Comparison of ENCODE assay signal across 19 cellular contexts in genomic region chr9:87534957-87535356, GRCh38. TPM values are rescaled to one million over a fixed set of nuclear protein-coding genes. Genes with fewer than 3 reads are reported as not detected.
DNase-seq lines count a peak whose midpoint lies in the region; ATAC-seq and TF ChIP-seq lines count a peak whose summit lies in the region.
"Had no signal": no experiment of that assay in that cellular context is flagged by ENCODE, and none has a peak within 500 bp of the region (broad histone marks: within the 10 kb centered on the region; RNA-seq: fewer than 3 reads in every experiment).

No MANE protein-coding gene starts in this region.

- H3K36me3 Mint-ChIP-seq in activated T-helper 2 cell treated with anti-CD3 and anti-CD28 coated beads, Interferon-gamma antibody, Interleukin-2, Interleukin-4, amounts not matched to agents 10 μg/mL and 5 μg/mL and 100 μg/mL, durations not matched to agents 14 hours and 24 hours and 36 hours (ENCODE audit: low read depth): peaks cover 4% of the 10 kb centered on the region
- no peaks in the 10 kb centered on the region for H3K36me3 Mint-ChIP-seq in glutamatergic neuron (ENCODE audit: unreplicated experiment)
- H3K36me3 Mint-ChIP-seq: CD4-positive, alpha-beta memory T cell had no signal

- no peak for TF ChIP-seq RAD21 in SK-N-SH (IDR thresholded peaks at IDR 0.05; ENCODE audit: low read length)

- H3F3A ChIP-seq in SK-N-SH (replicated peaks; ENCODE audit: insufficient read depth): no peaks in the 10 kb centered on the region

- TF ChIP-seq EP300 in SK-N-SH (IDR thresholded peaks at IDR 0.05; ENCODE audit: borderline replicate concordance in 1 of 2, low read depth in 1 of 2, low read length in 1 of 2): peak in 1 of 2 experiments; percentile 75; a peak in 2 of 4 replicates

- ATAC-seq in SK-N-SH treated with all-trans-retinoic acid at 6 μM for 48 hours: no peak
- no peak for ATAC-seq in HG03095 (IDR thresholded peaks at IDR 0.05; ENCODE audit: unreplicated experiment)
- ATAC-seq: A549 had no signal

- H2AFZ ChIP-seq in SK-N-SH (ENCODE audit: low read depth): no peak overlapping the region

- no peaks in the 10 kb centered on the region for H3K9me3 ChIP-seq in SK-N-SH
- no peaks in the 10 kb centered on the region for H3K9me3 ChIP-seq in BE2C
- H3K9me3 ChIP-seq: A549, BLaER1, HAP-1 had no signal

- WGBS in SK-N-SH (ENCODE audit: low lambda C conversion rate): 43% methylated on average over 2 of the region's 2 CpGs

- no peak for TF ChIP-seq CTCF in SK-N-SH (IDR thresholded peaks at IDR 0.05)
- TF ChIP-seq CTCF in BE2C (IDR thresholded peaks at IDR 0.05; ENCODE audit: low read depth, low read length): no peak
- no peak for TF ChIP-seq CTCF in glutamatergic neuron (IDR thresholded peaks at IDR 0.05; ENCODE audit: partially characterized antibody, unreplicated experiment)

- H3K4me1 ChIP-seq in SK-N-SH (ENCODE audit: control insufficient read depth in 1 of 2, insufficient read depth in 2 of 2, low read depth in 1 of 2, low read length in 1 of 2): peaks cover 15 to 34% of the 10 kb centered on the region in 2 experiments; a peak in 3 of 4 replicates
- peaks cover 52% of the 10 kb centered on the region for H3K4me1 ChIP-seq in BE2C

- H3K4me3 ChIP-seq in SK-N-SH (ENCODE audit: low read depth in 2 of 2, low read length in 1 of 2) (no peak overlapping the region), BE2C (ENCODE audit: low read depth, low read length) (no peak overlapping the region)
- H3K4me3 ChIP-seq: A549, BLaER1, HAP-1 had no signal

- no peaks in the 10 kb centered on the region for H3K79me2 ChIP-seq in SK-N-SH (ENCODE audit: insufficient read depth)

- H3K4me1 Mint-ChIP-seq in activated T-helper 2 cell treated with anti-CD3 and anti-CD28 coated beads, Interferon-gamma antibody, Interleukin-2, Interleukin-4, amounts not matched to agents 10 μg/mL and 5 μg/mL and 100 μg/mL, durations not matched to agents 14 hours and 24 hours and 36 hours (ENCODE audit: low read depth): peaks cover 23% of the 10 kb centered on the region
- H3K4me1 Mint-ChIP-seq in glutamatergic neuron (ENCODE audit: low read depth, unreplicated experiment): peaks cover 70% of the 10 kb centered on the region

- no peak overlapping the region for H3K4me3 Mint-ChIP-seq in activated T-helper 2 cell treated with anti-CD3 and anti-CD28 coated beads, Interferon-gamma antibody, Interleukin-2, Interleukin-4, amounts not matched to agents 10 μg/mL and 5 μg/mL and 100 μg/mL, durations not matched to agents 14 hours and 24 hours and 36 hours (ENCODE audit: low read depth)
- peak overlapping the region; percentile 53 for H3K4me3 Mint-ChIP-seq in glutamatergic neuron (ENCODE audit: unreplicated experiment)
- H3K4me3 Mint-ChIP-seq: CD14-positive monocyte; CD4-positive, alpha-beta memory T cell had no signal

- intact Hi-C loops in activated T-helper 2 cell treated with anti-CD3 and anti-CD28 coated beads, Interferon-gamma antibody, Interleukin-2, Interleukin-4, amounts not matched to agents 10 μg/mL and 5 μg/mL and 100 μg/mL, durations not matched to agents 14 hours and 24 hours and 36 hours (cut with micrococcal nuclease): loop anchor here (1.0 to 5.0 kb wide), 4 partner anchors 31 to 257 kb away; no protein-coding TSS in a partner anchor

- H3K4me2 ChIP-seq in SK-N-SH: no peak overlapping the region
- H3K4me2 ChIP-seq: A549, BLaER1 had no signal

- H3K27me3 Mint-ChIP-seq in activated T-helper 2 cell treated with anti-CD3 and anti-CD28 coated beads, Interferon-gamma antibody, Interleukin-2, Interleukin-4, amounts not matched to agents 10 μg/mL and 5 μg/mL and 100 μg/mL, durations not matched to agents 14 hours and 24 hours and 36 hours (ENCODE audit: low read depth): no peaks in the 10 kb centered on the region
- peaks cover 15% of the 10 kb centered on the region for H3K27me3 Mint-ChIP-seq in glutamatergic neuron (ENCODE audit: unreplicated experiment)
- H3K27me3 Mint-ChIP-seq: CD4-positive, alpha-beta memory T cell had no signal

- H3K36me3 ChIP-seq in SK-N-SH (replicated peaks in 1 of 2; ENCODE audit: control insufficient read depth in 1 of 2, insufficient read depth in 2 of 2, low read length in 1 of 2): no peaks in the 10 kb centered on the region
- no peaks in the 10 kb centered on the region for H3K36me3 ChIP-seq in BE2C
- H3K36me3 ChIP-seq: BLaER1, HAP-1 had no signal

- H3K27ac Mint-ChIP-seq in activated T-helper 2 cell treated with anti-CD3 and anti-CD28 coated beads, Interferon-gamma antibody, Interleukin-2, Interleukin-4, amounts not matched to agents 10 μg/mL and 5 μg/mL and 100 μg/mL, durations not matched to agents 14 hours and 24 hours and 36 hours: peak overlapping the region; percentile 50
- H3K27ac Mint-ChIP-seq in glutamatergic neuron (ENCODE audit: unreplicated experiment): peak overlapping the region; percentile 94
- H3K27ac Mint-ChIP-seq: CD4-positive, alpha-beta memory T cell had no signal

- H3K9me3 Mint-ChIP-seq in activated T-helper 2 cell treated with anti-CD3 and anti-CD28 coated beads, Interferon-gamma antibody, Interleukin-2, Interleukin-4, amounts not matched to agents 10 μg/mL and 5 μg/mL and 100 μg/mL, durations not matched to agents 14 hours and 24 hours and 36 hours: no peaks in the 10 kb centered on the region
- H3K9me3 Mint-ChIP-seq in glutamatergic neuron (ENCODE audit: unreplicated experiment): peaks cover 20% of the 10 kb centered on the region
- H3K9me3 Mint-ChIP-seq: CD14-positive monocyte had no signal

- no peaks in the 10 kb centered on the region for H3K27me3 ChIP-seq in SK-N-SH (ENCODE audit: insufficient read depth)
- H3K27me3 ChIP-seq in BE2C: no peaks in the 10 kb centered on the region
- H3K27me3 ChIP-seq: BLaER1 had no signal

- peak overlapping the region in 1 of 2 experiments; percentile 79; a peak in 2 of 4 replicates for H3K27ac ChIP-seq in SK-N-SH (ENCODE audit: low read depth in 2 of 2, low read length in 1 of 2)
- H3K27ac ChIP-seq: 22Rv1, A549, BLaER1, HL-60 had no signal

- H3K9me2 ChIP-seq in SK-N-SH: no peaks in the 10 kb centered on the region

- H3K9ac ChIP-seq in SK-N-SH: no peak overlapping the region
- H3K9ac ChIP-seq: BLaER1 had no signal

- H4K20me1 ChIP-seq in SK-N-SH (ENCODE audit: insufficient read depth): no peaks in the 10 kb centered on the region
- H4K20me1 ChIP-seq: BLaER1 had no signal

- CTCF ChIA-PET in SK-N-SH (lab: Yijun Ruan, JAX): interaction anchor here (1.0 to 1.4 kb wide), 3 partner anchors 9 to 37 kb away, joined by 3 to 4 read pairs (median 3); partner anchors contain the start of gene DAPK1

- POLR2A ChIA-PET in SK-N-SH (lab: Yijun Ruan, JAX): no interaction called here

- DNase-seq in SK-N-SH (peak; percentile 65), BE2C (peak; percentile 52), glutamatergic neuron (no peak), foreskin melanocyte (no peak), hypothalamus (lab: John Stamatoyannopoulos, UW) (no peak)
- DNase-seq in activated T-helper 2 cell treated with anti-CD3 and anti-CD28 coated beads, Interferon-gamma antibody, Interleukin-2, Interleukin-4, amounts not matched to agents 10 μg/mL and 5 μg/mL and 100 μg/mL, durations not matched to agents 14 hours and 24 hours and 36 hours (ENCODE audit: low spot score): no peak
- DNase-seq: AML-193; CD4-positive, alpha-beta memory T cell; DMS153; DMS79; GF-D8 had no signal

TF ChIP-seq in SK-N-SH, 30 proteins besides CTCF, POLR2A, EP300 and RAD21:
- TF ChIP-seq USF1 (IDR thresholded peaks at IDR 0.05; ENCODE audit: borderline replicate concordance, low read depth) (no peak), GATA2 (CRISPR knock-in tag; IDR thresholded peaks at IDR 0.05) (0 out of 2 replicates have a peak, but pooled peaks have one; percentile 8), FOXJ3 (CRISPR knock-in tag; IDR thresholded peaks at IDR 0.05) (peak; percentile 66; the same call in 1 of the 2 replicates)

TF ChIP-seq in SK-N-SH treated with all-trans-retinoic acid at 6 μM for 48 hours, 23 proteins besides CTCF, POLR2A, EP300 and RAD21 (continues in another document):
- TF ChIP-seq PPARA (CRISPR knock-in tag; IDR thresholded peaks at IDR 0.05; ENCODE audit: borderline replicate concordance): no peak
- no peak for TF ChIP-seq ARNTL (CRISPR knock-in tag; IDR thresholded peaks at IDR 0.05; ENCODE audit: borderline replicate concordance, low read depth)
- no peak for TF ChIP-seq RARB (CRISPR knock-in tag; IDR thresholded peaks at IDR 0.05)
- TF ChIP-seq TOX (CRISPR knock-in tag; IDR thresholded peaks at IDR 0.05; ENCODE audit: borderline replicate concordance): no peak
- no peak for TF ChIP-seq ZFP3 (CRISPR knock-in tag; IDR thresholded peaks at IDR 0.05)
- no peak for TF ChIP-seq POU6F1 (CRISPR knock-in tag; IDR thresholded peaks at IDR 0.05; ENCODE audit: borderline replicate concordance, low read depth)
- no peak for TF ChIP-seq CREB5 (CRISPR knock-in tag; IDR thresholded peaks at IDR 0.05; ENCODE audit: low read depth)

RNA-seq across cellular contexts. Expression of gene DAPK1, which starts 37.3 kb away (rescaled TPM):
- polyA plus RNA-seq in SK-N-SH (2012; rRNA removed): 0.61 and 0.70 TPM in 2 replicates
- polyA plus RNA-seq in SK-N-SH (2012; cell fraction: cytosol; rRNA removed): 0.46 and 0.89 TPM in 2 replicates
- polyA plus RNA-seq in SK-N-SH (2012; cell fraction: nucleus; rRNA removed): 1.1 and 1.8 TPM in 2 replicates
- polyA plus RNA-seq in BE2C (2012; ENCODE audit: insufficient read depth, insufficient read length, low read depth): 27.7 TPM
- 38.6 and 39.1 TPM in 2 replicates for total RNA-seq in activated T-helper 2 cell treated with anti-CD3 and anti-CD28 coated beads, Interferon-gamma antibody, Interleukin-2, Interleukin-4, amounts not matched to agents 10 μg/mL and 5 μg/mL and 100 μg/mL, durations not matched to agents 14 hours and 24 hours and 36 hours
- total RNA-seq in glutamatergic neuron (ENCODE audit: unreplicated experiment): 384 TPM
- polyA plus RNA-seq: CD4-positive, alpha-beta memory T cell had no signal

Comparison
In these comparisons a context has a peak if more than half of its experiments do, and no peak if none do; other contexts are left out.
1. DNase-seq: peak in SK-N-SH (single experiment) and BE2C (single experiment); none in activated T-helper 2 cell treated with anti-CD3 and anti-CD28 coated beads, Interferon-gamma antibody, Interleukin-2, Interleukin-4, amounts not matched to agents 10 μg/mL and 5 μg/mL and 100 μg/mL, durations not matched to agents 14 hours and 24 hours and 36 hours (single experiment), glutamatergic neuron (single experiment), foreskin melanocyte (single experiment) and hypothalamus (0 of 51).